In the genomic region with DNA sequence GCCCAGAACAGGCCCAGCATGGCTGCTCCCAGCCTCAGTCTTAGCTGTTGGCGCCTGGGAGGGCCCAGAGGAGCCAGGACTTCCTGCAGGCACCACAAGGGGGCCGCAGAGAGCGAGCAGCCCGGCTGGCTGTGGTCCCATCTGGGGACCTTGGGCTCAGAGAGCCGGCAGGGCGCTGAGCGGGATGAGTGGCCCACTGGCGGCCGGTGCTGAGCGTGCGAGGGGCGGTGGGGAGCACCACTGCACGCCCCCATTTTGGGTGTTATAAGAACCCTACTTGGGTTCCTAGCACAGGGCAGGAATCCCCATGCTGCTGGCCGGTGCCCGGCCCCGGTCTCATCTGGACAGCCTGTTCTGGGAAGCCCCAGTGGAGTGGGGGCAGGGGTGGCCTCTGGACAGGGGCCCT, we compare ENCODE assay signal across 1 cellular context.
A peak's percentile ranks its signal among the peaks of the same experiment; 100 is the strongest.
TF ChIP-seq lines count a peak whose summit lies in the region.

No MANE protein-coding gene starts in this region.

TF ChIP-seq in HepG2, 621 proteins besides CTCF, POLR2A, EP300 and RAD21 (continued from another document):
- TF ChIP-seq DRAP1 (CRISPR knock-in tag; IDR thresholded peaks at IDR 0.05), result no peak
- TF ChIP-seq POGZ (CRISPR knock-in tag; IDR thresholded peaks at IDR 0.05), result no peak
- no peak for TF ChIP-seq ZBTB3 (CRISPR knock-in tag; IDR thresholded peaks at IDR 0.05; ENCODE audit: borderline replicate concordance, low read depth)
- peak; percentile 53 for TF ChIP-seq ZNF629 (CRISPR knock-in tag; conservative IDR thresholded peaks at IDR 0.05)
- no peak for TF ChIP-seq CBFB (CRISPR knock-in tag; IDR thresholded peaks at IDR 0.05)
- TF ChIP-seq CEBPB (IDR thresholded peaks at IDR 0.05; ENCODE audit: borderline replicate concordance, low read depth, low read length), result no peak
- 0 out of 2 replicates have a peak, but pooled peaks have one; percentile 18 for TF ChIP-seq PHF21A (CRISPR knock-in tag; IDR thresholded peaks at IDR 0.05)
- TF ChIP-seq SRF (IDR thresholded peaks at IDR 0.05; ENCODE audit: low read depth, low read length), result no peak
- TF ChIP-seq ZNF570 (CRISPR knock-in tag; IDR thresholded peaks at IDR 0.05; ENCODE audit: borderline replicate concordance), result no peak
- TF ChIP-seq, protein P1, sequence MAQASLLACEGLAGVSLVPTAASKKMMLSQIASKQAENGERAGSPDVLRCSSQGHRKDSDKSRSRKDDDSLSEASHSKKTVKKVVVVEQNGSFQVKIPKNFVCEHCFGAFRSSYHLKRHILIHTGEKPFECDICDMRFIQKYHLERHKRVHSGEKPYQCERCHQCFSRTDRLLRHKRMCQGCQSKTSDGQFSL (CRISPR knock-in tag; IDR thresholded peaks at IDR 0.05), result no peak
- no peak for TF ChIP-seq ZKSCAN8 (CRISPR knock-in tag; IDR thresholded peaks at IDR 0.05; ENCODE audit: borderline replicate concordance)
- TF ChIP-seq TAF15 (IDR thresholded peaks at IDR 0.05; ENCODE audit: low read depth, low read length, poor library complexity, severe bottlenecking), result no peak
- no peak for TF ChIP-seq RARG (CRISPR knock-in tag; IDR thresholded peaks at IDR 0.05; ENCODE audit: low read depth)
- TF ChIP-seq ZNF556 (CRISPR knock-in tag; IDR thresholded peaks at IDR 0.05; ENCODE audit: borderline replicate concordance), result no peak
- TF ChIP-seq ZNF20 (CRISPR knock-in tag; IDR thresholded peaks at IDR 0.05), result no peak
- TF ChIP-seq RXRA (CRISPR knock-in tag; IDR thresholded peaks at IDR 0.05), result no peak
- no peak for TF ChIP-seq PAX8 (CRISPR knock-in tag; IDR thresholded peaks at IDR 0.05; ENCODE audit: borderline replicate concordance)
- no peak for TF ChIP-seq ZBTB7A (CRISPR knock-in tag; IDR thresholded peaks at IDR 0.05)
- TF ChIP-seq STAG1 (CRISPR knock-in tag; IDR thresholded peaks at IDR 0.05), result peak; percentile 58
- no peak for TF ChIP-seq AHDC1 (CRISPR knock-in tag; IDR thresholded peaks at IDR 0.05; ENCODE audit: borderline replicate concordance)
- TF ChIP-seq ZNF547 (CRISPR knock-in tag; IDR thresholded peaks at IDR 0.05), result 0 out of 2 replicates have a peak, but pooled peaks have one; percentile 22
- TF ChIP-seq ZNF33A (CRISPR knock-in tag; IDR thresholded peaks at IDR 0.05; ENCODE audit: borderline replicate concordance), result no peak
- 0 out of 2 replicates have a peak, but pooled peaks have one; percentile 28 for TF ChIP-seq ZSCAN25 (CRISPR knock-in tag; IDR thresholded peaks at IDR 0.05)
- TF ChIP-seq ZNF841 (CRISPR knock-in tag; IDR thresholded peaks at IDR 0.05; ENCODE audit: borderline replicate concordance), result no peak
- TF ChIP-seq, protein P2, sequence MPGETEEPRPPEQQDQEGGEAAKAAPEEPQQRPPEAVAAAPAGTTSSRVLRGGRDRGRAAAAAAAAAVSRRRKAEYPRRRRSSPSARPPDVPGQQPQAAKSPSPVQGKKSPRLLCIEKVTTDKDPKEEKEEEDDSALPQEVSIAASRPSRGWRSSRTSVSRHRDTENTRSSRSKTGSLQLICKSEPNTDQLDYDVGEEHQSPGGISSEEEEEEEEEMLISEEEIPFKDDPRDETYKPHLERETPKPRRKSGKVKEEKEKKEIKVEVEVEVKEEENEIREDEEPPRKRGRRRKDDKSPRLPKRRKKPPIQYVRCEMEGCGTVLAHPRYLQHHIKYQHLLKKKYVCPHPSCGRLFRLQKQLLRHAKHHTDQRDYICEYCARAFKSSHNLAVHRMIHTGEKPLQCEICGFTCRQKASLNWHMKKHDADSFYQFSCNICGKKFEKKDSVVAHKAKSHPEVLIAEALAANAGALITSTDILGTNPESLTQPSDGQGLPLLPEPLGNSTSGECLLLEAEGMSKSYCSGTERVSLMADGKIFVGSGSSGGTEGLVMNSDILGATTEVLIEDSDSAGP (CRISPR knock-in tag; IDR thresholded peaks at IDR 0.05; ENCODE audit: borderline replicate concordance), result peak; percentile 43; the same call in 1 of the 2 replicates
- TF ChIP-seq ZFP82 (CRISPR knock-in tag; IDR thresholded peaks at IDR 0.05; ENCODE audit: borderline replicate concordance), result no peak
- TF ChIP-seq, protein P3, sequence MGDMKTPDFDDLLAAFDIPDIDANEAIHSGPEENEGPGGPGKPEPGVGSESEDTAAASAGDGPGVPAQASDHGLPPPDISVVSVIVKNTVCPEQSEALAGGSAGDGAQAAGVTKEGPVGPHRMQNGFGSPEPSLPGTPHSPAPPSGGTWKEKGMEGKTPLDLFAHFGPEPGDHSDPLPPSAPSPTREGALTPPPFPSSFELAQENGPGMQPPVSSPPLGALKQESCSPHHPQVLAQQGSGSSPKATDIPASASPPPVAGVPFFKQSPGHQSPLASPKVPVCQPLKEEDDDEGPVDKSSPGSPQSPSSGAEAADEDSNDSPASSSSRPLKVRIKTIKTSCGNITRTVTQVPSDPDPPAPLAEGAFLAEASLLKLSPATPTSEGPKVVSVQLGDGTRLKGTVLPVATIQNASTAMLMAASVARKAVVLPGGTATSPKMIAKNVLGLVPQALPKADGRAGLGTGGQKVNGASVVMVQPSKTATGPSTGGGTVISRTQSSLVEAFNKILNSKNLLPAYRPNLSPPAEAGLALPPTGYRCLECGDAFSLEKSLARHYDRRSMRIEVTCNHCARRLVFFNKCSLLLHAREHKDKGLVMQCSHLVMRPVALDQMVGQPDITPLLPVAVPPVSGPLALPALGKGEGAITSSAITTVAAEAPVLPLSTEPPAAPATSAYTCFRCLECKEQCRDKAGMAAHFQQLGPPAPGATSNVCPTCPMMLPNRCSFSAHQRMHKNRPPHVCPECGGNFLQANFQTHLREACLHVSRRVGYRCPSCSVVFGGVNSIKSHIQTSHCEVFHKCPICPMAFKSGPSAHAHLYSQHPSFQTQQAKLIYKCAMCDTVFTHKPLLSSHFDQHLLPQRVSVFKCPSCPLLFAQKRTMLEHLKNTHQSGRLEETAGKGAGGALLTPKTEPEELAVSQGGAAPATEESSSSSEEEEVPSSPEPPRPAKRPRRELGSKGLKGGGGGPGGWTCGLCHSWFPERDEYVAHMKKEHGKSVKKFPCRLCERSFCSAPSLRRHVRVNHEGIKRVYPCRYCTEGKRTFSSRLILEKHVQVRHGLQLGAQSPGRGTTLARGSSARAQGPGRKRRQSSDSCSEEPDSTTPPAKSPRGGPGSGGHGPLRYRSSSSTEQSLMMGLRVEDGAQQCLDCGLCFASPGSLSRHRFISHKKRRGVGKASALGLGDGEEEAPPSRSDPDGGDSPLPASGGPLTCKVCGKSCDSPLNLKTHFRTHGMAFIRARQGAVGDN (CRISPR knock-in tag; IDR thresholded peaks at IDR 0.05), result peak; percentile 53
- no peak for TF ChIP-seq THRA (CRISPR knock-in tag; IDR thresholded peaks at IDR 0.05; ENCODE audit: borderline replicate concordance)
- no peak for TF ChIP-seq RBM39 (IDR thresholded peaks at IDR 0.05; ENCODE audit: low read depth, low read length, poor library complexity, severe bottlenecking)
- peak; percentile 12; the same call in 1 of the 2 replicates for TF ChIP-seq HOXA3 (CRISPR knock-in tag; IDR thresholded peaks at IDR 0.05)
- no peak for TF ChIP-seq SKIL (CRISPR knock-in tag; IDR thresholded peaks at IDR 0.05; ENCODE audit: borderline replicate concordance)
- no peak for TF ChIP-seq ZSCAN31 (CRISPR knock-in tag; IDR thresholded peaks at IDR 0.05; ENCODE audit: low read depth)
- TF ChIP-seq MAFK (conservative IDR thresholded peaks at IDR 0.05 in 1 of 2, IDR thresholded peaks at IDR 0.05 in 1 of 2; ENCODE audit: low read length in 2 of 2), result no peak
- TF ChIP-seq ZFP62 (CRISPR knock-in tag; IDR thresholded peaks at IDR 0.05), result no peak
- no peak for TF ChIP-seq ZNF432 (CRISPR knock-in tag; IDR thresholded peaks at IDR 0.05; ENCODE audit: borderline replicate concordance)
- TF ChIP-seq, protein P4, sequence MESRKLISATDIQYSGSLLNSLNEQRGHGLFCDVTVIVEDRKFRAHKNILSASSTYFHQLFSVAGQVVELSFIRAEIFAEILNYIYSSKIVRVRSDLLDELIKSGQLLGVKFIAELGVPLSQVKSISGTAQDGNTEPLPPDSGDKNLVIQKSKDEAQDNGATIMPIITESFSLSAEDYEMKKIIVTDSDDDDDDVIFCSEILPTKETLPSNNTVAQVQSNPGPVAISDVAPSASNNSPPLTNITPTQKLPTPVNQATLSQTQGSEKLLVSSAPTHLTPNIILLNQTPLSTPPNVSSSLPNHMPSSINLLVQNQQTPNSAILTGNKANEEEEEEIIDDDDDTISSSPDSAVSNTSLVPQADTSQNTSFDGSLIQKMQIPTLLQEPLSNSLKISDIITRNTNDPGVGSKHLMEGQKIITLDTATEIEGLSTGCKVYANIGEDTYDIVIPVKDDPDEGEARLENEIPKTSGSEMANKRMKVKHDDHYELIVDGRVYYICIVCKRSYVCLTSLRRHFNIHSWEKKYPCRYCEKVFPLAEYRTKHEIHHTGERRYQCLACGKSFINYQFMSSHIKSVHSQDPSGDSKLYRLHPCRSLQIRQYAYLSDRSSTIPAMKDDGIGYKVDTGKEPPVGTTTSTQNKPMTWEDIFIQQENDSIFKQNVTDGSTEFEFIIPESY (CRISPR knock-in tag; IDR thresholded peaks at IDR 0.05), result peak; percentile 99
- no peak for TF ChIP-seq ZNF615 (CRISPR knock-in tag; IDR thresholded peaks at IDR 0.05; ENCODE audit: borderline replicate concordance)
- TF ChIP-seq AGO2 (optimal IDR thresholded peaks at IDR 0.05; ENCODE audit: low read depth, low read length), result peak; percentile 49
- TF ChIP-seq ZNF292 (CRISPR knock-in tag; IDR thresholded peaks at IDR 0.05; ENCODE audit: borderline replicate concordance, low read depth), result no peak
- TF ChIP-seq SMC3 (IDR thresholded peaks at IDR 0.05; ENCODE audit: low read length), result peak; percentile 38; the same call in 1 of the 2 replicates
- TF ChIP-seq, protein P5, sequence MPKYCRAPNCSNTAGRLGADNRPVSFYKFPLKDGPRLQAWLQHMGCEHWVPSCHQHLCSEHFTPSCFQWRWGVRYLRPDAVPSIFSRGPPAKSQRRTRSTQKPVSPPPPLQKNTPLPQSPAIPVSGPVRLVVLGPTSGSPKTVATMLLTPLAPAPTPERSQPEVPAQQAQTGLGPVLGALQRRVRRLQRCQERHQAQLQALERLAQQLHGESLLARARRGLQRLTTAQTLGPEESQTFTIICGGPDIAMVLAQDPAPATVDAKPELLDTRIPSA (CRISPR knock-in tag; IDR thresholded peaks at IDR 0.05; ENCODE audit: borderline replicate concordance), result no peak
